In the genomic region with DNA sequence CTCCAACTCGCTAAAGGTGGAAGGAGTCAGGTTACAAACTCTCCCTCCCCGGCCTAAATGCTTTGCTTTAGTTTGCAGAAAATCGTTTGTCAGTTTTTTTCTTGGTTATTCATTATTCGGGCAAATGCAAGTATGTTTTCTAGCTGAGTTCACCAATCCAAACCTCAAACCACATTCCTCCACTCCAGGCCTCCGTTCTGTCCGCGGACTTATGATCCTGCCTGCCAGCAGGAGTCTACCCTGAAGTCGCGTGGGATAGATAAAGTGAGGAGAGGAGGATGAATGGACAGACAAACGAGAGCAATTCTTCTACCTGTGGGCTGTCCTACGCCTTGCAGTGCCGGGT, we compare ENCODE assay signal across 8 cellular contexts. TPM values are rescaled to one million over a fixed set of nuclear protein-coding genes. Genes with fewer than 3 reads are reported as not detected.
DNase-seq lines count a peak whose midpoint lies in the region; ATAC-seq and TF ChIP-seq lines count a peak whose summit lies in the region.

No MANE protein-coding gene starts in this region.

- peak overlapping the region; percentile 97 for H3K4me3 ChIP-seq in cardiac muscle cell
- H3K4me3 ChIP-seq in iPS-18c (ENCODE audit: insufficient read depth, low read depth, low read length): peak overlapping the region; percentile 78

- no peaks in the 10 kb centered on the region for H3K36me3 Mint-ChIP-seq in activated naive CD8-positive, alpha-beta T cell treated with anti-CD3 and anti-CD28 coated beads for 36 hours
- H3K36me3 Mint-ChIP-seq in stimulated activated effector memory CD8-positive, alpha-beta T cell treated with anti-CD3 and anti-CD28 coated beads, Interleukin-12 subunit alpha, Interleukin-12 subunit beta, amount 100 ng/mL, for 72 hours: peaks cover 24% of the 10 kb centered on the region

- peak in 1 of 2 donors; percentile 66 for DNase-seq in cardiac muscle cell (ENCODE audit: low read depth in 1 of 2, low spot score in 1 of 2)
- DNase-seq in Right ventricle myocardium superior: no peak
- DNase-seq in activated naive CD8-positive, alpha-beta T cell treated with anti-CD3 and anti-CD28 coated beads for 36 hours: no peak
- no peak for DNase-seq in stimulated activated effector memory CD8-positive, alpha-beta T cell treated with anti-CD3 and anti-CD28 coated beads, Interleukin-12 subunit alpha, Interleukin-12 subunit beta, amount 100 ng/mL, for 72 hours (ENCODE audit: low spot score in 2 of 2)
- no peak for DNase-seq in effector CD4-positive, alpha-beta T cell

- no peak for TF ChIP-seq CTCF in cardiac muscle cell (IDR thresholded peaks at IDR 0.05; ENCODE audit: low read depth, low read length)

- no peaks in the 10 kb centered on the region for H3K27me3 ChIP-seq in cardiac muscle cell

- intact Hi-C loops in Right ventricle myocardium superior (cut with DNase I): loop anchor here (5.0 kb wide), 1 partner anchor 72 kb away; no protein-coding TSS in a partner anchor

- peak overlapping the region; percentile 58 for H3K4me3 Mint-ChIP-seq in activated naive CD8-positive, alpha-beta T cell treated with anti-CD3 and anti-CD28 coated beads for 36 hours
- H3K4me3 Mint-ChIP-seq in stimulated activated effector memory CD8-positive, alpha-beta T cell treated with anti-CD3 and anti-CD28 coated beads, Interleukin-12 subunit alpha, Interleukin-12 subunit beta, amount 100 ng/mL, for 72 hours: peak overlapping the region; percentile 74

- H3K4me1 ChIP-seq in cardiac muscle cell (ENCODE audit: low read depth): peaks cover 38% of the 10 kb centered on the region

- ATAC-seq in Right ventricle myocardium superior (ENCODE audit: poor library complexity): no peak
- peak; percentile 5 for ATAC-seq in stimulated activated effector memory CD8-positive, alpha-beta T cell treated with anti-CD3 and anti-CD28 coated beads, Interleukin-12 subunit alpha, Interleukin-12 subunit beta, amount 100 ng/mL, for 72 hours
- ATAC-seq in HG03520 (IDR thresholded peaks at IDR 0.05; ENCODE audit: unreplicated experiment): no peak
- ATAC-seq in GM21381 (IDR thresholded peaks at IDR 0.05; ENCODE audit: unreplicated experiment): no peak

- H3K27ac Mint-ChIP-seq in activated naive CD8-positive, alpha-beta T cell treated with anti-CD3 and anti-CD28 coated beads for 36 hours: no peak overlapping the region
- no peak overlapping the region for H3K27ac Mint-ChIP-seq in stimulated activated effector memory CD8-positive, alpha-beta T cell treated with anti-CD3 and anti-CD28 coated beads, Interleukin-12 subunit alpha, Interleukin-12 subunit beta, amount 100 ng/mL, for 72 hours

- H3K9me3 Mint-ChIP-seq in activated naive CD8-positive, alpha-beta T cell treated with anti-CD3 and anti-CD28 coated beads for 36 hours: peaks cover 1% of the 10 kb centered on the region
- H3K9me3 Mint-ChIP-seq in stimulated activated effector memory CD8-positive, alpha-beta T cell treated with anti-CD3 and anti-CD28 coated beads, Interleukin-12 subunit alpha, Interleukin-12 subunit beta, amount 100 ng/mL, for 72 hours: no peaks in the 10 kb centered on the region

- H3K27ac ChIP-seq in cardiac muscle cell: peak overlapping the region; percentile 75

- peaks cover 86% of the 10 kb centered on the region for H3K27me3 Mint-ChIP-seq in activated naive CD8-positive, alpha-beta T cell treated with anti-CD3 and anti-CD28 coated beads for 36 hours

- H3K36me3 ChIP-seq in cardiac muscle cell: peaks cover 38% of the 10 kb centered on the region

- peaks cover 27% of the 10 kb centered on the region for H3K4me1 Mint-ChIP-seq in activated naive CD8-positive, alpha-beta T cell treated with anti-CD3 and anti-CD28 coated beads for 36 hours
- H3K4me1 Mint-ChIP-seq in stimulated activated effector memory CD8-positive, alpha-beta T cell treated with anti-CD3 and anti-CD28 coated beads, Interleukin-12 subunit alpha, Interleukin-12 subunit beta, amount 100 ng/mL, for 72 hours: peaks cover 42% of the 10 kb centered on the region

- H3K9me3 ChIP-seq in cardiac muscle cell (ENCODE audit: low read depth) (no peaks in the 10 kb centered on the region), iPS-18c (ENCODE audit: control insufficient read depth, insufficient read depth, low read length) (no peaks in the 10 kb centered on the region)

RNA-seq across cellular contexts. Expression of gene ADAMTS1, which starts 1.3 kb away (rescaled TPM):
- total RNA-seq in cardiac muscle cell (155 and 185 TPM in 2 replicates), Right ventricle myocardium superior (41.4 TPM)
- 154 and 179 TPM in 2 replicates for polyA plus RNA-seq in cardiac muscle cell
- total RNA-seq in activated naive CD8-positive, alpha-beta T cell treated with anti-CD3 and anti-CD28 coated beads for 36 hours: under 1 TPM in 1 of 2 experiments, not detected in 1; 0.06 TPM

Comparison
In these comparisons a context has a peak if more than half of its experiments do, and no peak if none do; other contexts are left out.
1. RNA of gene ADAMTS1, which starts 1.3 kb away (total RNA-seq): 155 to 185 TPM in cardiac muscle cell and 41.4 TPM in Right ventricle myocardium superior (single experiment); 0.06 TPM in activated naive CD8-positive, alpha-beta T cell treated with anti-CD3 and anti-CD28 coated beads for 36 hours; every median in the first group is over 10 times any median in the second.